ENCODE assay signal across 1 cellular context in the genomic region with DNA sequence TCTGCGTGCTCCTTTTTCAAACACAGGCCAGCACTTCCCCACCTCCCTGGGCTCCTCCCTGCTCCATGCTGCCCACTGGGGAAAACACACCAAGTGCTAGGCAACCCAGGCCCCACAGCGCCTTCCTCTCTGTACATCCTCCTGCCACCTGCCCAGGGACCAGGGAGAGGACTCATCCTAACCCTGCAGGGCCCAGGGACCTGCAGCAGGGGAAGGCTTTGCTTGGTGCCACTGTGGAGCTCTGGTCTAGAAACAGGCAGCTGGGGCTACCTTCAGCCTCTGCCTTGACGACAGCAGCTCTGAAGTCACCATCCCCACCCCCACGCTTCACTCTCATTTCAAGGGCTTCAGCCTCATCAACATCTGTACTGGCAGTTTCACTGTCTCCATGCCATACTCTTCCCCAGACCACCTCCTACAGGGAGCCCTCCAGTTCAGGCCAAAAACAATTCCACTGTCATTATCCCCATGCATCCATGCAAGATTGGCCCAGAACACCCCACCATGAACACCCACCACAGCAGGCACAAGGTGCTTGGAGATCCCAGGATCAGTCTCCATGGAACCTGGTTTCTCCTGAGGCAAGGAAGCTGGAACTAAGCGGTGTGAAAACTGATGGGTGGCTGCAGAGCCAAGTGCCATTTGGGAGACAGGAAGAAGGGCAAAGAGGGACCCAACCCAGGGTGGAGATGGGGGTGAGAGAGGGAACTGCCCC.
TF ChIP-seq lines count a peak whose summit lies in the region.

No MANE protein-coding gene starts in this region.

TF ChIP-seq in H1, 55 proteins besides CTCF, POLR2A, EP300 and RAD21:
- no peak for TF ChIP-seq SP1 (IDR thresholded peaks at IDR 0.05; ENCODE audit: low read depth, low read length)
- no peak for TF ChIP-seq CBX8 (IDR thresholded peaks at IDR 0.05; ENCODE audit: borderline replicate concordance, low read depth, low read length)
- TF ChIP-seq SIN3A (conservative IDR thresholded peaks at IDR 0.05 in 1 of 2, IDR thresholded peaks at IDR 0.05 in 1 of 2; ENCODE audit: low read depth in 1 of 2, low read length in 2 of 2), result 0 out of 4 replicates have a peak, but pooled peaks of 1 of the 2 experiments have one; percentile 2
